8 cellular contexts compared by ENCODE assay signal in genomic region chr5:178626484-178627258, GRCh38. TPM values are rescaled to one million over a fixed set of nuclear protein-coding genes. Genes with fewer than 3 reads are reported as not detected.
DNase-seq lines count a peak whose midpoint lies in the region; ATAC-seq and TF ChIP-seq lines count a peak whose summit lies in the region.

Gene CLK4 (minus strand): TSS chr5:178627050. CDS start chr5:178623416, 3,634 bp downstream.

- peaks cover 11% of the 10 kb centered on the region for H3K36me3 Mint-ChIP-seq in activated CD4-positive, alpha-beta memory T cell treated with anti-CD3 and anti-CD28 coated beads for 36 hours

- peak in 1 of 2 donors; percentile 51 for TF ChIP-seq POLR2A in lower leg skin (IDR thresholded peaks at IDR 0.05)

- H3K4me3 Mint-ChIP-seq in activated CD4-positive, alpha-beta memory T cell treated with anti-CD3 and anti-CD28 coated beads for 36 hours, result peak within 1 kb of the TSS; percentile 92

- CTCF ChIA-PET in activated CD4-positive, alpha-beta memory T cell treated with anti-CD3 and anti-CD28 coated beads for 36 hours (lab: Charles Lee), result no interaction called here

- no peaks in the 10 kb centered on the region for H3K9me3 Mint-ChIP-seq in activated CD4-positive, alpha-beta memory T cell treated with anti-CD3 and anti-CD28 coated beads for 36 hours

- H3K27ac Mint-ChIP-seq in activated CD4-positive, alpha-beta memory T cell treated with anti-CD3 and anti-CD28 coated beads for 36 hours, result peak within 1 kb of the TSS; percentile 98

- H3K27me3 Mint-ChIP-seq in activated CD4-positive, alpha-beta memory T cell treated with anti-CD3 and anti-CD28 coated beads for 36 hours, result no peaks in the 10 kb centered on the region

- POLR2A ChIA-PET in activated CD4-positive, alpha-beta memory T cell treated with anti-CD3 and anti-CD28 coated beads for 36 hours (lab: Charles Lee), result interaction anchor here (0.7 kb wide), 1 partner anchor 1104 kb away, joined by 5 read pairs; no protein-coding TSS in a partner anchor

- no peaks in the 10 kb centered on the region for H3K27me3 ChIP-seq in dorsolateral prefrontal cortex

- WGBS in lower leg skin, 2 donors, result 0 to 1% methylated on average over 50 to 52 of the region's 79 CpGs

- H3K27ac ChIP-seq in dorsolateral prefrontal cortex, result peak within 1 kb of the TSS; percentile 58 to 99 (median 95)

- DNase-seq in CD1c-positive myeloid dendritic cell (ENCODE audit: extremely low spot score) (peak; percentile 99), NCI-H82 treated with DMSO at 0.1 percent for 48 hours (lab: John Stamatoyannopoulos, UW; ENCODE audit: unreplicated experiment) (peak; percentile 58), dorsolateral prefrontal cortex (peak; percentile 86 to 97 (median 95)), lower leg skin (ENCODE audit: low spot score in 2 of 2) (peak; percentile 93 to 99)
- DNase-seq in activated CD4-positive, alpha-beta memory T cell treated with anti-CD3 and anti-CD28 coated beads for 36 hours, result peak; percentile 97
- peak; percentile 96 to 98 for DNase-seq in stimulated activated CD4-positive, alpha-beta T cell treated with anti-CD3 and anti-CD28 coated beads, Interleukin-4, amount 100 ng/mL, for 4 hours

- H3K4me3 ChIP-seq in dorsolateral prefrontal cortex (peak within 1 kb of the TSS; percentile 58 to 99 (median 92)), lower leg skin (ENCODE audit: low read depth, poor library complexity, severe bottlenecking) (peak within 1 kb of the TSS; percentile 99)

- intact Hi-C loops in activated CD4-positive, alpha-beta memory T cell treated with anti-CD3 and anti-CD28 coated beads for 36 hours (cut with micrococcal nuclease), result loop anchor here (1.0 to 10.0 kb wide), 6 partner anchors 104 to 996 kb away; partner anchors contain the start of genes HNRNPAB, HNRNPH1, RUFY1 and ZNF354A
- intact Hi-C loops in dorsolateral prefrontal cortex (cut with DNase I) (loop anchor here (5.0 kb wide), 2 partner anchors 106 to 316 kb away; partner anchors contain the start of genes ZNF354A (in 2 of the 2) and ZNF454 (in 1 of the 2)), lower leg skin (cut with DNase I; ENCODE audit: low total_unique reads) (no loop called here)

- TF ChIP-seq CTCF in dorsolateral prefrontal cortex (IDR thresholded peaks at IDR 0.05 in 54 of 56, conservative IDR thresholded peaks at IDR 0.05 in 2 of 56; ENCODE audit: low read depth in 1 of 56, partially characterized antibody in 56 of 56), result peak in 11 of 56 donors; percentile 4 to 43 (median 19)
- TF ChIP-seq CTCF in lower leg skin (IDR thresholded peaks at IDR 0.05), result no peak

- ATAC-seq in GM19438 (IDR thresholded peaks at IDR 0.05; ENCODE audit: low read depth, unreplicated experiment) (peak; percentile 83), HG03571 (IDR thresholded peaks at IDR 0.05; ENCODE audit: unreplicated experiment) (peak; percentile 73)

- H3K4me1 Mint-ChIP-seq in activated CD4-positive, alpha-beta memory T cell treated with anti-CD3 and anti-CD28 coated beads for 36 hours (ENCODE audit: low read depth), result peaks cover 28% of the 10 kb centered on the region

RNA-seq across cellular contexts. Expression of gene CLK4, which starts in this region (rescaled TPM):
- total RNA-seq in activated CD4-positive, alpha-beta memory T cell treated with anti-CD3 and anti-CD28 coated beads for 36 hours, result 10 to 100 TPM; 25.1 to 26.0 TPM
- total RNA-seq in dorsolateral prefrontal cortex (10 to 100 TPM; 39.0 to 95.3 (median 58.1) TPM), lower leg skin (10 to 100 TPM; 18.4 to 38.3 (median 34.2) TPM)

Comparison
In these comparisons a context has a peak if more than half of its experiments do, and no peak if none do; other contexts are left out.
1. Peak in every context shown above with its lines: DNase-seq, ATAC-seq, H3K4me3 ChIP-seq and H3K27ac ChIP-seq.